ENCODE assay signal across 11 cellular contexts in the genomic region with DNA sequence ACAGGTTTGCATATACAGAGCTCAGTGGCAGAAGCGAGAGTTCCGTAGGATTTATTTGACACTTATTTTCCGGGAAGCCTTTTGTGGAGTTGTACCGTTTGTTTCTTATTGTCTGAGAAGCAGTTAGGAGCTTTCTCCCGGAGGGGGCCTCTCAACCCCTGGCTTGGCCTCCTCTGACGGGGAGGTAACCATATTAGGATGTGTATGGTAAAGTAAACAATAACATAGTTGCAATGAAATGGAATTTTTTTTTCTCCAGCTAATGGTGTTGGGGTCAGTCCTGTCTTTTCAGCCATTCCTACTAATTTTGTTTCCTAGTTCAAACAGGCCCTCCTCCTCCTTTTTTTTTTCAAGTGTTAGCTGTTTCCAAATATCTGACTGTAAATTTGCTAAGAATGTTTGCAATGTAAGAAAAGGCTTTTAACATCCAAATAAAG.
A peak's percentile ranks its signal among the peaks of the same experiment; 100 is the strongest.
DNase-seq lines count a peak whose midpoint lies in the region; ATAC-seq and TF ChIP-seq lines count a peak whose summit lies in the region.
"Had no signal": no experiment of that assay in that cellular context is flagged by ENCODE, and none has a peak within 500 bp of the region (broad histone marks: within the 10 kb centered on the region; RNA-seq: fewer than 3 reads in every experiment).

No MANE protein-coding gene starts in this region.

- no peaks in the 10 kb centered on the region for H4K20me1 ChIP-seq in GM23248 (ENCODE audit: insufficient read depth)

- no peak overlapping the region for H3K4me3 ChIP-seq in GM23248
- peak overlapping the region in 9 of 10 donors; percentile 15 to 45 (median 37) for H3K4me3 ChIP-seq in heart right ventricle
- H3K4me3 ChIP-seq in rectal smooth muscle tissue (ENCODE audit: low read length) = peak overlapping the region; percentile 54
- no peak overlapping the region for H3K4me3 ChIP-seq in spleen

- H3K27me3 ChIP-seq in GM23248 (replicated peaks; ENCODE audit: insufficient read depth) (no peaks in the 10 kb centered on the region), heart right ventricle (no peaks in the 10 kb centered on the region), rectal smooth muscle tissue (ENCODE audit: control insufficient read depth, insufficient read depth, low read length) (no peaks in the 10 kb centered on the region), spleen (replicated peaks in 1 of 7) (no peaks in the 10 kb centered on the region)

- WGBS in GM23248 (ENCODE audit: low coverage in 1 of 2, low lambda C conversion rate in 2 of 2, missing lambda C conversion rate in 2 of 2), 2 experiments = 52 to 62% methylated on average over 6 of the region's 6 CpGs
- 16 to 29% methylated on average over 6 of the region's 6 CpGs for WGBS in heart right ventricle, 2 donors
- WGBS in spleen, 5 donors = 63 to 74% (median 68%) methylated on average over 6 of the region's 6 CpGs

- intact Hi-C loops in heart right ventricle (cut with DNase I) = loop anchor here in 5 of 10 donors (2.0 to 10.0 kb wide), 8 partner anchors 38 to 340 kb away; a partner anchor contains a TSS
- intact Hi-C loops in spleen (cut with DNase I; ENCODE audit: low total_unique reads) = no loop called here

- no peak for TF ChIP-seq POLR2A in spleen (IDR thresholded peaks at IDR 0.05)

- TF ChIP-seq CTCF in WTC11 (IDR thresholded peaks at IDR 0.05) (no peak), heart right ventricle (IDR thresholded peaks at IDR 0.05) (no peak), spleen (IDR thresholded peaks at IDR 0.05 in 8 of 11, conservative IDR thresholded peaks at IDR 0.05 in 3 of 11) (no peak)

- H3K4me1 Mint-ChIP-seq in WTC11 = peaks cover 69% of the 10 kb centered on the region

- H3K4me2 ChIP-seq in GM23248 (ENCODE audit: unreplicated experiment) = peak overlapping the region; percentile 43

- H3K36me3 ChIP-seq in GM23248 (ENCODE audit: low read depth) = no peaks in the 10 kb centered on the region
- H3K36me3 ChIP-seq in heart right ventricle = no peaks in the 10 kb centered on the region
- no peaks in the 10 kb centered on the region for H3K36me3 ChIP-seq in rectal smooth muscle tissue (ENCODE audit: control insufficient read depth, insufficient read depth, low read length)
- no peaks in the 10 kb centered on the region for H3K36me3 ChIP-seq in spleen

- no peak overlapping the region for H3K9ac ChIP-seq in GM23248
- no peak overlapping the region for H3K9ac ChIP-seq in rectal smooth muscle tissue (ENCODE audit: low read length)

- in situ Hi-C loops in GM23248 (cut with MboI) = no loop called here
- in situ Hi-C loops in KBM-7 (cut with MboI; ENCODE audit: low pct_unique_long_range_greater_than_20kb, low sequenced_read_pairs) = no loop called here

- CTCF ChIA-PET in WTC11 (lab: Charles Lee) = interaction anchor here (0.7 kb wide), 1 partner anchor 1248 kb away, joined by 3 read pairs; no protein-coding TSS in a partner anchor

- no peak overlapping the region for H3K27ac ChIP-seq in GM23248
- peak overlapping the region; percentile 35 to 82 (median 69) for H3K27ac ChIP-seq in heart right ventricle
- peak overlapping the region; percentile 93 for H3K27ac ChIP-seq in rectal smooth muscle tissue (ENCODE audit: low read depth, low read length)
- no peak overlapping the region for H3K27ac ChIP-seq in spleen

- no peaks in the 10 kb centered on the region for H3F3A ChIP-seq in GM23248 (ENCODE audit: insufficient read depth)

- H3K4me1 ChIP-seq in GM23248 (ENCODE audit: insufficient read depth) = peaks cover 16% of the 10 kb centered on the region
- H3K4me1 ChIP-seq in heart right ventricle = peaks cover 8 to 81% (median 47%) of the 10 kb centered on the region in 9 donors
- peaks cover 13% of the 10 kb centered on the region for H3K4me1 ChIP-seq in rectal smooth muscle tissue (ENCODE audit: control insufficient read depth, insufficient read depth, low read length)
- peaks cover 4 to 70% (median 23%) of the 10 kb centered on the region in 6 donors for H3K4me1 ChIP-seq in spleen

- no peaks in the 10 kb centered on the region for H3K27me3 Mint-ChIP-seq in WTC11 (ENCODE audit: low read depth)

- ATAC-seq in WTC11 (no peak), heart right ventricle (peak in 5 of 8 donors; percentile 16 to 48 (median 41)), HG03520 (IDR thresholded peaks at IDR 0.05; ENCODE audit: unreplicated experiment) (no peak)

- H3K79me2 ChIP-seq in GM23248 (ENCODE audit: insufficient read depth) = no peaks in the 10 kb centered on the region

- no peaks in the 10 kb centered on the region for H3K9me2 ChIP-seq in GM23248 (ENCODE audit: insufficient read depth)

- H3K4me3 Mint-ChIP-seq in WTC11 = peak overlapping the region; percentile 4
- H3K4me3 Mint-ChIP-seq: activated naive CD4-positive, alpha-beta T cell treated with anti-CD3 and anti-CD28 coated beads for 36 hours; T-helper 1 cell treated with Interleukin-12 subunit alpha and Interleukin-12 subunit beta and Interleukin-4 antibody, amounts not matched to agents 30 μg/mL and 1 μg/mL, for 36 hours had no signal

- no peaks in the 10 kb centered on the region for H3K36me3 Mint-ChIP-seq in WTC11

- H3K27ac Mint-ChIP-seq in WTC11 = peak overlapping the region; percentile 3
- H3K27ac Mint-ChIP-seq: activated naive CD4-positive, alpha-beta T cell treated with anti-CD3 and anti-CD28 coated beads for 36 hours; T-helper 1 cell treated with Interleukin-12 subunit alpha and Interleukin-12 subunit beta and Interleukin-4 antibody, amounts not matched to agents 30 μg/mL and 1 μg/mL, for 36 hours had no signal

- H3K9me3 Mint-ChIP-seq in WTC11 = no peaks in the 10 kb centered on the region
- H3K9me3 Mint-ChIP-seq: activated naive CD4-positive, alpha-beta T cell treated with anti-CD3 and anti-CD28 coated beads for 36 hours; T-helper 1 cell treated with Interleukin-12 subunit alpha and Interleukin-12 subunit beta and Interleukin-4 antibody, amounts not matched to agents 30 μg/mL and 1 μg/mL, for 36 hours had no signal

- peak; percentile 32 for DNase-seq in GM23248
- no peak for DNase-seq in WTC11 (ENCODE audit: low spot score)
- no peak for DNase-seq in heart right ventricle
- no peak for DNase-seq in KBM-7
- DNase-seq in spleen = no peak
- DNase-seq in SIG-M5 (lab: John Stamatoyannopoulos, UW) = no peak
- DNase-seq: activated naive CD4-positive, alpha-beta T cell treated with anti-CD3 and anti-CD28 coated beads for 36 hours; NCI-H2081 had no signal

- POLR2A ChIA-PET in WTC11 (lab: Charles Lee) = interaction anchor here (0.7 kb wide), 1 partner anchor 1141 kb away, joined by 3 read pairs; no protein-coding TSS in a partner anchor

- H3K9me3 ChIP-seq in GM23248 (ENCODE audit: low read depth) (no peaks in the 10 kb centered on the region), heart right ventricle (no peaks in the 10 kb centered on the region), spleen (no peaks in the 10 kb centered on the region)

- no peak overlapping the region; the same call in 1 of the 2 replicates for H2AFZ ChIP-seq in GM23248

TF ChIP-seq in WTC11, 78 proteins besides CTCF, POLR2A, EP300 and RAD21 (continues in another document):
- TF ChIP-seq ZNF219 (CRISPR knock-in tag; IDR thresholded peaks at IDR 0.05; ENCODE audit: borderline replicate concordance) = no peak
- no peak for TF ChIP-seq ZNF263 (CRISPR knock-in tag; IDR thresholded peaks at IDR 0.05; ENCODE audit: low read depth)
- TF ChIP-seq HMGA2 (CRISPR knock-in tag; IDR thresholded peaks at IDR 0.05) = no peak
- TF ChIP-seq KAT7 (CRISPR knock-in tag; IDR thresholded peaks at IDR 0.05; ENCODE audit: borderline replicate concordance) = no peak
- no peak for TF ChIP-seq PRRX2 (CRISPR knock-in tag; IDR thresholded peaks at IDR 0.05)
- no peak for TF ChIP-seq OVOL2 (CRISPR knock-in tag; IDR thresholded peaks at IDR 0.05; ENCODE audit: borderline replicate concordance)
- TF ChIP-seq JUN (CRISPR knock-in tag; IDR thresholded peaks at IDR 0.05) = no peak
- TF ChIP-seq GRHL2 (CRISPR knock-in tag; IDR thresholded peaks at IDR 0.05; ENCODE audit: insufficient replicate concordance, severe bottlenecking) = no peak
- no peak for TF ChIP-seq TP53 (CRISPR knock-in tag; IDR thresholded peaks at IDR 0.05)
- TF ChIP-seq, protein P1, sequence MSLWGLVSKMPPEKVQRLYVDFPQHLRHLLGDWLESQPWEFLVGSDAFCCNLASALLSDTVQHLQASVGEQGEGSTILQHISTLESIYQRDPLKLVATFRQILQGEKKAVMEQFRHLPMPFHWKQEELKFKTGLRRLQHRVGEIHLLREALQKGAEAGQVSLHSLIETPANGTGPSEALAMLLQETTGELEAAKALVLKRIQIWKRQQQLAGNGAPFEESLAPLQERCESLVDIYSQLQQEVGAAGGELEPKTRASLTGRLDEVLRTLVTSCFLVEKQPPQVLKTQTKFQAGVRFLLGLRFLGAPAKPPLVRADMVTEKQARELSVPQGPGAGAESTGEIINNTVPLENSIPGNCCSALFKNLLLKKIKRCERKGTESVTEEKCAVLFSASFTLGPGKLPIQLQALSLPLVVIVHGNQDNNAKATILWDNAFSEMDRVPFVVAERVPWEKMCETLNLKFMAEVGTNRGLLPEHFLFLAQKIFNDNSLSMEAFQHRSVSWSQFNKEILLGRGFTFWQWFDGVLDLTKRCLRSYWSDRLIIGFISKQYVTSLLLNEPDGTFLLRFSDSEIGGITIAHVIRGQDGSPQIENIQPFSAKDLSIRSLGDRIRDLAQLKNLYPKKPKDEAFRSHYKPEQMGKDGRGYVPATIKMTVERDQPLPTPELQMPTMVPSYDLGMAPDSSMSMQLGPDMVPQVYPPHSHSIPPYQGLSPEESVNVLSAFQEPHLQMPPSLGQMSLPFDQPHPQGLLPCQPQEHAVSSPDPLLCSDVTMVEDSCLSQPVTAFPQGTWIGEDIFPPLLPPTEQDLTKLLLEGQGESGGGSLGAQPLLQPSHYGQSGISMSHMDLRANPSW (CRISPR knock-in tag; conservative IDR thresholded peaks at IDR 0.05; ENCODE audit: low read depth) = no peak

Comparison
In these comparisons a context has a peak if more than half of its experiments do, and no peak if none do; other contexts are left out.
1. H3K27ac ChIP-seq: peak in heart right ventricle (10 of 10) and rectal smooth muscle tissue (single experiment); none in GM23248 (single experiment) and spleen (0 of 8).
2. H3K4me3 ChIP-seq: peak in heart right ventricle (9 of 10) and rectal smooth muscle tissue (single experiment); none in GM23248 (single experiment) and spleen (0 of 8).
3. ATAC-seq: peak in heart right ventricle (5 of 8); none in WTC11 (single experiment) and HG03520 (single experiment).